ENCODE assay signal across 7 cellular contexts in the genomic region with DNA sequence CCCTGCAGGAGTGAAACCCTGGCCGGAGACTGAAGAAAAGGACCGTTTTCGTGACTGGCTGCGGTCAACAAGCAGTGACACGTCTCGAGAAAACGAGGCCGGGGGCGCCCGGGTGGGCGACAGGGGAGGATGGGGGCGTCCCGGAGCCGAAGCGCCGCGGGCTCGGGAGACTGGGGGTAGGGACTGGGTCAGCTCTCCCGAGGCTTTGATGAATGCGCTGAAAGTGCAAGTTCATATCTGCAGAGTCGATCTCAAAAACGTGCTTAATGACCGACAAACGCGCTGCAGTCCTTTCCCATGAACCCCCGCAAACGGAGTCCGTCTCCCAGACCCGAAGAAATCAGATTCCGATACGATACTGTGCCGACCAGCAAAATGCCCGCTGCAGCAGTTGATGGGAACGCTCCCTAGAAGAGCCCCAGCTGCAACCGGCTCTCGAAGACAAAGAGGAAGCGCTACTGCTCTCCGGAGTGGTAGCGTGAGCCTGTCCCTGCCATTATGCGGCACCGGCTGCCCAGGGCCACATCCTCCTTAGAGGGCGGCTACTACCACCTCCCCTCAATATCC. TPM values are rescaled to one million over a fixed set of nuclear protein-coding genes. Genes with fewer than 3 reads are reported as not detected.
A peak's percentile ranks its signal among the peaks of the same experiment; 100 is the strongest.
DNase-seq lines count a peak whose midpoint lies in the region; ATAC-seq and TF ChIP-seq lines count a peak whose summit lies in the region.

No MANE protein-coding gene starts in this region.

- H3K4me1 Mint-ChIP-seq in activated CD4-positive, alpha-beta memory T cell treated with anti-CD3 and anti-CD28 coated beads for 36 hours (ENCODE audit: low read depth): peaks cover 13% of the 10 kb centered on the region
- H3K4me1 Mint-ChIP-seq in endothelial cell (ENCODE audit: unreplicated experiment) (peaks cover 10% of the 10 kb centered on the region), mesothelial cell of epicardium (no peaks in the 10 kb centered on the region)

- TF ChIP-seq EP300 in stomach (IDR thresholded peaks at IDR 0.05): no peak

- no peaks in the 10 kb centered on the region for H3K36me3 ChIP-seq in stomach

- no peaks in the 10 kb centered on the region for H3K36me3 Mint-ChIP-seq in activated CD4-positive, alpha-beta memory T cell treated with anti-CD3 and anti-CD28 coated beads for 36 hours
- H3K36me3 Mint-ChIP-seq in endothelial cell (ENCODE audit: low read depth, unreplicated experiment) (peaks cover 3% of the 10 kb centered on the region), mesothelial cell of epicardium (no peaks in the 10 kb centered on the region)

- TF ChIP-seq CTCF in endothelial cell (IDR thresholded peaks at IDR 0.05; ENCODE audit: unreplicated experiment) (no peak), mesothelial cell of epicardium (IDR thresholded peaks at IDR 0.05; ENCODE audit: unreplicated experiment) (no peak), stomach (IDR thresholded peaks at IDR 0.05) (no peak)

- intact Hi-C loops in activated CD4-positive, alpha-beta memory T cell treated with anti-CD3 and anti-CD28 coated beads for 36 hours (cut with micrococcal nuclease): loop anchor here (2.0 to 10.0 kb wide), 3 partner anchors 18 to 498 kb away; a partner anchor contains a TSS
- intact Hi-C loops in stomach (cut with DNase I; ENCODE audit: low total_unique reads): no loop called here

- DNase-seq in NCI-H510A (lab: John Stamatoyannopoulos, UW): peak; percentile 33
- peak; percentile 47 for DNase-seq in activated CD4-positive, alpha-beta memory T cell treated with anti-CD3 and anti-CD28 coated beads for 36 hours
- peak; percentile 22 for DNase-seq in endothelial cell (ENCODE audit: low spot score)
- DNase-seq in mesothelial cell of epicardium (ENCODE audit: low spot score in 2 of 2, unreplicated experiment in 2 of 2): peak in 1 of 2 experiments; percentile 50
- peak; percentile 37 for DNase-seq in stomach

- H3K27me3 ChIP-seq in stomach: no peaks in the 10 kb centered on the region

- no peak for TF ChIP-seq POLR2A in stomach (IDR thresholded peaks at IDR 0.05)

- peak; percentile 41 for ATAC-seq in GM18858 (IDR thresholded peaks at IDR 0.05; ENCODE audit: unreplicated experiment)
- peak; percentile 53 for ATAC-seq in HG02943 (IDR thresholded peaks at IDR 0.05; ENCODE audit: low read depth, unreplicated experiment)

- H3K27ac Mint-ChIP-seq in activated CD4-positive, alpha-beta memory T cell treated with anti-CD3 and anti-CD28 coated beads for 36 hours: no peak overlapping the region
- H3K27ac Mint-ChIP-seq in endothelial cell (ENCODE audit: unreplicated experiment) (peak overlapping the region; percentile 77), mesothelial cell of epicardium (peak overlapping the region; percentile 93)

- CTCF ChIA-PET in activated CD4-positive, alpha-beta memory T cell treated with anti-CD3 and anti-CD28 coated beads for 36 hours (lab: Charles Lee): interaction anchor here (0.8 to 1.0 kb wide), 2 partner anchors 127 to 184 kb away, joined by 3 to 4 read pairs; no protein-coding TSS in a partner anchor

- POLR2A ChIA-PET in activated CD4-positive, alpha-beta memory T cell treated with anti-CD3 and anti-CD28 coated beads for 36 hours (lab: Charles Lee): no interaction called here

- no peaks in the 10 kb centered on the region for H3K27me3 Mint-ChIP-seq in activated CD4-positive, alpha-beta memory T cell treated with anti-CD3 and anti-CD28 coated beads for 36 hours
- H3K27me3 Mint-ChIP-seq in endothelial cell (ENCODE audit: unreplicated experiment) (peaks cover 2% of the 10 kb centered on the region), mesothelial cell of epicardium (ENCODE audit: low read depth) (peaks cover 4% of the 10 kb centered on the region)

- peak overlapping the region; percentile 77 for H3K4me3 Mint-ChIP-seq in activated CD4-positive, alpha-beta memory T cell treated with anti-CD3 and anti-CD28 coated beads for 36 hours
- H3K4me3 Mint-ChIP-seq in endothelial cell (ENCODE audit: unreplicated experiment): peak overlapping the region; percentile 82
- peak overlapping the region; percentile 78 for H3K4me3 Mint-ChIP-seq in mesothelial cell of epicardium

- no peaks in the 10 kb centered on the region for H3K9me3 Mint-ChIP-seq in activated CD4-positive, alpha-beta memory T cell treated with anti-CD3 and anti-CD28 coated beads for 36 hours
- H3K9me3 Mint-ChIP-seq in endothelial cell (ENCODE audit: unreplicated experiment) (no peaks in the 10 kb centered on the region), mesothelial cell of epicardium (peaks cover 14% of the 10 kb centered on the region)

- H3K4me1 ChIP-seq in stomach: peaks cover 0 to 8% (median 3%) of the 10 kb centered on the region in 4 donors

- H3K9me3 ChIP-seq in stomach: no peaks in the 10 kb centered on the region

- H3K4me3 ChIP-seq in stomach: peak overlapping the region; percentile 59 to 71 (median 65)

- WGBS in stomach, 5 donors: 0 to 62% (median 9%) methylated on average over 24 to 42 of the region's 42 CpGs

- peak overlapping the region; percentile 37 to 86 (median 72) for H3K27ac ChIP-seq in stomach

RNA-seq across cellular contexts. Expression of a gene that starts 0.8 kb away (rescaled TPM):
- 10 to 100 TPM; 14.9 to 15.7 TPM for total RNA-seq in activated CD4-positive, alpha-beta memory T cell treated with anti-CD3 and anti-CD28 coated beads for 36 hours
- total RNA-seq in endothelial cell (ENCODE audit: unreplicated experiment) (30.1 TPM), mesothelial cell of epicardium (30.8 to 34.5 TPM (median 33.3 TPM) in 3 replicates), stomach (10 to 100 TPM in 4 of 5 donors, 1 to 10 TPM in 1; 3.5 to 40.6 (median 21.4) TPM)
- polyA plus RNA-seq in stomach: 10 to 100 TPM in 1 of 3 donors, 1 to 10 TPM in 2; 7.0 to 10.1 (median 7.3) TPM
